In the genomic region with DNA sequence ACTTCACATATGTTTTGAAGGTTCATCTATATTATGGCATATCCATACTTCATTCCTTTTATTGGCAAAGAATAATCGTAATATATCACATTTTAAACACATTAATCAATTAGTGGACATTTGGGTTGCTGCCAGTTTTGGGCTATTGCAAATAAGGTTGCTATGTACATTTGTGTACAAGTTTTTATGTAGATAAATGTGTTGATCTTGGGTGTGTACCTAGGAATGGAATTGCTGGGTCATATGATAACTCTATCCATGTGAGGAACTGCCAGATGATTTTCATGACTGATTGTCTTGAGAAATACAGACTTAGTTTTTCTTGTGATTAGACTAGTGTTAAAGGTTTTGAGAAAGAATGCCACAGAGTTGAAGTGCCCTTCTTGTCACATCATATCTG, we compare ENCODE assay signal across 23 cellular contexts.
"Had no signal": no experiment of that assay in that cellular context is flagged by ENCODE, and none has a peak within 500 bp of the region (broad histone marks: within the 10 kb centered on the region; RNA-seq: fewer than 3 reads in every experiment).

No MANE protein-coding gene starts in this region.

- H3K27ac ChIP-seq: body of pancreas, SJSA1 had no signal

- H3K27ac Mint-ChIP-seq: activated CD8-positive, alpha-beta T cell treated with anti-CD3 and anti-CD28 coated beads, Interleukin-2, amount 10 ng/mL, durations not matched to agents 7 days and 5 days; activated naive CD4-positive, alpha-beta T cell treated with anti-CD3 and anti-CD28 coated beads for 36 hours; activated naive CD8-positive, alpha-beta T cell; activated T-helper 1 cell treated with anti-CD3 and anti-CD28 coated beads, Interleukin-12 subunit alpha, Interleukin-12 subunit beta, Interleukin-2, Interleukin-4 antibody, amounts not matched to agents 30 ng/mL and 10 ng/mL and 1 ng/mL, durations not matched to agents 14 hours and 24 hours and 36 hours had no signal

- H3K36me3 ChIP-seq: SJSA1 had no signal

- H3K27me3 ChIP-seq: body of pancreas, SJSA1 had no signal

- DNase-seq: activated CD4-positive, alpha-beta T cell treated with anti-CD3 and anti-CD28 coated beads for 48 hours; activated CD4-positive, alpha-beta T cell treated with anti-CD3 and anti-CD28 coated beads, Interleukin-2, amount 50 U/mL, for 4 hours; activated CD8-positive, alpha-beta memory T cell treated with anti-CD3 and anti-CD28 coated beads, Interleukin-2, amount 50 U/mL, for 48 hours; activated CD8-positive, alpha-beta T cell treated with anti-CD3 and anti-CD28 coated beads, Interleukin-2, amount 10 ng/mL, durations not matched to agents 7 days and 5 days; activated effector memory CD4-positive, alpha-beta T cell treated with anti-CD3 and anti-CD28 coated beads, Interleukin-2, amount 50 U/mL, for 16 hours; activated naive CD4-positive, alpha-beta T cell treated with anti-CD3 and anti-CD28 coated beads for 36 hours; activated T-cell treated with anti-CD3 and anti-CD28 coated beads, Interleukin-2, amount 50 U/mL, for 1 hour; aorta; Karpas-422; NCI-H146; NCI-H187 treated with DMSO at 0.1 percent for 48 hours; NCI-H2081 treated with DMSO at 0.1 percent for 48 hours; NCI-H446; NCI-H524; PC-3; SHP77; SW 1271 had no signal

- H3K27me3 Mint-ChIP-seq: activated naive CD8-positive, alpha-beta T cell had no signal

- ATAC-seq: activated CD4-positive, CD25-positive, alpha-beta regulatory T cell treated with anti-CD3 and anti-CD28 coated beads, Interleukin-2, amount 50 U/mL, for 24 hours; activated CD8-positive, alpha-beta T cell treated with anti-CD3 and anti-CD28 coated beads, Interleukin-2, amount 10 ng/mL, durations not matched to agents 7 days and 5 days; body of pancreas; PC-3; SK-N-SH treated with all-trans-retinoic acid at 6 μM for 48 hours had no signal

- H3K4me3 ChIP-seq: body of pancreas, SJSA1 had no signal

- H3K9me3 Mint-ChIP-seq: activated naive CD4-positive, alpha-beta T cell treated with anti-CD3 and anti-CD28 coated beads for 36 hours; activated T-helper 1 cell treated with anti-CD3 and anti-CD28 coated beads, Interleukin-12 subunit alpha, Interleukin-12 subunit beta, Interleukin-2, Interleukin-4 antibody, amounts not matched to agents 30 ng/mL and 10 ng/mL and 1 ng/mL, durations not matched to agents 14 hours and 24 hours and 36 hours had no signal

- H3K4me3 Mint-ChIP-seq: activated CD8-positive, alpha-beta T cell treated with anti-CD3 and anti-CD28 coated beads, Interleukin-2, amount 10 ng/mL, durations not matched to agents 7 days and 5 days; activated naive CD4-positive, alpha-beta T cell treated with anti-CD3 and anti-CD28 coated beads for 36 hours; activated naive CD8-positive, alpha-beta T cell; activated T-helper 1 cell treated with anti-CD3 and anti-CD28 coated beads, Interleukin-12 subunit alpha, Interleukin-12 subunit beta, Interleukin-2, Interleukin-4 antibody, amounts not matched to agents 30 ng/mL and 10 ng/mL and 1 ng/mL, durations not matched to agents 14 hours and 24 hours and 36 hours had no signal

- H3K4me1 ChIP-seq: SJSA1 had no signal

- H3K9me3 ChIP-seq: body of pancreas, SJSA1 had no signal
